ENCODE assay signal across 8 cellular contexts in genomic region chr2:24970483-24971299, GRCh38. TPM values are rescaled to one million over a fixed set of nuclear protein-coding genes. Genes with fewer than 3 reads are reported as not detected.
DNase-seq lines count a peak whose midpoint lies in the region; ATAC-seq and TF ChIP-seq lines count a peak whose summit lies in the region.

No MANE protein-coding gene starts in this region.

- H3K4me1 Mint-ChIP-seq in naive B cell = peaks cover 16 to 25% (median 17%) of the 10 kb centered on the region in 3 donors

- peaks cover 28% of the 10 kb centered on the region; the same call in 1 of the 2 replicates for H3K79me2 ChIP-seq in OCI-LY7 (ENCODE audit: insufficient read depth, low read depth, low read length)

- H3K27me3 Mint-ChIP-seq in naive B cell = no peaks in the 10 kb centered on the region

- peaks cover 0 to 7% of the 10 kb centered on the region in 2 donors for H3K36me3 Mint-ChIP-seq in naive B cell

- CTCF ChIA-PET in OCI-LY7 (lab: Charles Lee; ENCODE audit: unreplicated experiment) = no interaction called here

- H3K9me3 ChIP-seq in OCI-LY7 (ENCODE audit: low read length) = no peaks in the 10 kb centered on the region

- no peak for ATAC-seq in naive B cell (ENCODE audit: low read depth in 2 of 2)
- ATAC-seq in HG03442 (IDR thresholded peaks at IDR 0.05; ENCODE audit: unreplicated experiment) = no peak
- no peak for ATAC-seq in HG02973 (IDR thresholded peaks at IDR 0.05; ENCODE audit: unreplicated experiment)
- ATAC-seq in GM21723 (IDR thresholded peaks at IDR 0.05; ENCODE audit: unreplicated experiment) = no peak
- ATAC-seq in GM21367 (IDR thresholded peaks at IDR 0.05; ENCODE audit: unreplicated experiment) = no peak

- H3K9me2 ChIP-seq in OCI-LY7 (ENCODE audit: insufficient read depth, low read length) = no peaks in the 10 kb centered on the region

- H4K20me1 ChIP-seq in OCI-LY7 (ENCODE audit: insufficient read depth, low read length) = no peaks in the 10 kb centered on the region

- H3K27ac Mint-ChIP-seq in naive B cell = peak overlapping the region; percentile 99 to 100 (median 100)

- peaks cover 17% of the 10 kb centered on the region for H3K36me3 ChIP-seq in OCI-LY7 (ENCODE audit: insufficient read depth, low read length)

- H3K4me2 ChIP-seq in OCI-LY7 (ENCODE audit: low read length) = peak overlapping the region; percentile 98

- DNase-seq in OCI-LY7 (ENCODE audit: low spot score) (no peak), dermis blood vessel endothelial cell (peak; percentile 56), naive B cell (no peak)

- H3K4me1 ChIP-seq in OCI-LY7 (ENCODE audit: insufficient read depth, low read length, poor library complexity, severe bottlenecking) = peaks cover 11% of the 10 kb centered on the region

- peak overlapping the region; percentile 79 for H3K4me3 ChIP-seq in GM12875 (ENCODE audit: low read depth, low read length)
- H3K4me3 ChIP-seq in OCI-LY7 (ENCODE audit: low read depth, low read length, poor library complexity, severe bottlenecking) = peak overlapping the region; percentile 93

- intact Hi-C loops in OCI-LY7 (cut with micrococcal nuclease; ENCODE audit: unreplicated experiment) = loop anchor here (5.0 kb wide), 2 partner anchors 48 to 227 kb away; partner anchors contain the start of gene ADCY3

- no peak for TF ChIP-seq CTCF in GM12875 (IDR thresholded peaks at IDR 0.05; ENCODE audit: borderline replicate concordance, insufficient read depth, low read depth, low read length)
- TF ChIP-seq CTCF in OCI-LY7 (conservative IDR thresholded peaks at IDR 0.05; ENCODE audit: low read length) = no peak

- POLR2A ChIA-PET in OCI-LY7 (lab: Charles Lee) = interaction anchor here (0.7 to 0.9 kb wide), 6 partner anchors 11 to 1008 kb away, joined by 3 to 6 read pairs (median 4); no protein-coding TSS in a partner anchor

- TSS peak; percentile 89 for BruUV-seq in OCI-LY7 (replicated peaks; lab: Mats Ljungman, UMichigan)

- H3K4me3 Mint-ChIP-seq in naive B cell = peak overlapping the region; percentile 89 to 100 (median 98)

- H2AFZ ChIP-seq in OCI-LY7 (ENCODE audit: low read length) = peak overlapping the region; percentile 88

- peak overlapping the region; percentile 81 for H3K27ac ChIP-seq in OCI-LY7 (ENCODE audit: low read depth, low read length, poor library complexity, severe bottlenecking)

- no peaks in the 10 kb centered on the region for H3K9me3 Mint-ChIP-seq in naive B cell

RNA-seq across cellular contexts. Expression of gene DNAJC27, which starts 1.1 kb away (rescaled TPM):
- 3.6 and 13.5 TPM in 2 replicates for total RNA-seq in OCI-LY7 (2014; rRNA removed; shearing (Covaris generic))
- total RNA-seq in OCI-LY7 (2022) (6.6 and 9.4 TPM in 2 replicates), dermis blood vessel endothelial cell (4.3 and 5.3 TPM in 2 replicates)
- polyA plus RNA-seq in naive B cell (ENCODE audit: low read depth in 6 of 6) = 1 to 10 TPM in 5 of 6 donors, not detected in 1; 5.0 to 8.0 (median 5.3) TPM

RNA-seq across cellular contexts. Expression of gene ADCY3, which starts 50.7 kb away (rescaled TPM):
- 34.1 and 45.8 TPM in 2 replicates for total RNA-seq in OCI-LY7 (2014; rRNA removed; shearing (Covaris generic))
- total RNA-seq in OCI-LY7 (2022) (55.0 and 73.4 TPM in 2 replicates), dermis blood vessel endothelial cell (18.2 and 33.4 TPM in 2 replicates)
- 10 to 100 TPM; 13.3 to 29.8 (median 20.7) TPM for polyA plus RNA-seq in naive B cell (ENCODE audit: low read depth in 6 of 6)
